1 cellular context compared by ENCODE assay signal in the genomic region with DNA sequence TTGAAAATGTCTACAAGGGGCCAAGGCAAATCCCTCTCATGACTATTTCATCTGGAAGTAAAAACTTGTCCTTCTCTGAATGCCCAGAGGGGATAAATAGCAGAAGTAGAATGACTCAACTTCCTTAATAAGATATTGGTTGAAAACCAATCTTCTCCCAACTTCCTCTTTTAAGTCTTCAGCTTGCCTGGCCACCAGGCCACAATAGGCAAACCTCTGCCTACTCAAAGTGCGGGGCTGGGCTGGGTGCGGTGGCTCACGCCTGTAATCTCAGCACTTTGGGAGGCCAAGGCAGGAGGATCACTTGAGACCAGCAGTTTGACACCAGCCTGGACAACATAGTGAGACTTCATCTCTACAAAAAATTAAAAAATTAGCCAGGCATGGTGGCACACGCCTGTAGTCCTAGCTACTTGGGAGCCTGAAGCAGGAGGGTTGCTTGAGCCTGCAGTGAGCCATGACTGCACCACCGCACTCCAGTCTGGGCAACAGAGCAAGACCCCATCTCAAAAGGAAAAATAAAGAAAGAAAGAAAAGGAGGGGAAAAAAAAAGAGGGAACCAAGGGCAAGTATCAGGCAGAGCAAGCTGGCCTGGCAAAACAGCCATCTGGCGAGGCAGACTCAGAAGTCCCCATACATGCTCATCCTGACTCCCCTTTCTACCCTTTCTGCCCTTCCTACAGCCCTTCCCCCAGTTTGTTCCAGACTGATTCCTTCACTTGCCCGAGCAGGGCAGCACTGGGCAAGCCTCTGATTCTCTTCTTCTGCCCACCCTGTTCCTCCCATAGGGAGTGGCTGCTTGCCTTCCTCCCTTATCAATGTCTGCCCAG.
TF ChIP-seq lines count a peak whose summit lies in the region.

No MANE protein-coding gene starts in this region.

TF ChIP-seq in GM23338, 12 proteins besides CTCF, POLR2A, EP300 and RAD21 (continued from another document):
- TF ChIP-seq, protein P1, sequence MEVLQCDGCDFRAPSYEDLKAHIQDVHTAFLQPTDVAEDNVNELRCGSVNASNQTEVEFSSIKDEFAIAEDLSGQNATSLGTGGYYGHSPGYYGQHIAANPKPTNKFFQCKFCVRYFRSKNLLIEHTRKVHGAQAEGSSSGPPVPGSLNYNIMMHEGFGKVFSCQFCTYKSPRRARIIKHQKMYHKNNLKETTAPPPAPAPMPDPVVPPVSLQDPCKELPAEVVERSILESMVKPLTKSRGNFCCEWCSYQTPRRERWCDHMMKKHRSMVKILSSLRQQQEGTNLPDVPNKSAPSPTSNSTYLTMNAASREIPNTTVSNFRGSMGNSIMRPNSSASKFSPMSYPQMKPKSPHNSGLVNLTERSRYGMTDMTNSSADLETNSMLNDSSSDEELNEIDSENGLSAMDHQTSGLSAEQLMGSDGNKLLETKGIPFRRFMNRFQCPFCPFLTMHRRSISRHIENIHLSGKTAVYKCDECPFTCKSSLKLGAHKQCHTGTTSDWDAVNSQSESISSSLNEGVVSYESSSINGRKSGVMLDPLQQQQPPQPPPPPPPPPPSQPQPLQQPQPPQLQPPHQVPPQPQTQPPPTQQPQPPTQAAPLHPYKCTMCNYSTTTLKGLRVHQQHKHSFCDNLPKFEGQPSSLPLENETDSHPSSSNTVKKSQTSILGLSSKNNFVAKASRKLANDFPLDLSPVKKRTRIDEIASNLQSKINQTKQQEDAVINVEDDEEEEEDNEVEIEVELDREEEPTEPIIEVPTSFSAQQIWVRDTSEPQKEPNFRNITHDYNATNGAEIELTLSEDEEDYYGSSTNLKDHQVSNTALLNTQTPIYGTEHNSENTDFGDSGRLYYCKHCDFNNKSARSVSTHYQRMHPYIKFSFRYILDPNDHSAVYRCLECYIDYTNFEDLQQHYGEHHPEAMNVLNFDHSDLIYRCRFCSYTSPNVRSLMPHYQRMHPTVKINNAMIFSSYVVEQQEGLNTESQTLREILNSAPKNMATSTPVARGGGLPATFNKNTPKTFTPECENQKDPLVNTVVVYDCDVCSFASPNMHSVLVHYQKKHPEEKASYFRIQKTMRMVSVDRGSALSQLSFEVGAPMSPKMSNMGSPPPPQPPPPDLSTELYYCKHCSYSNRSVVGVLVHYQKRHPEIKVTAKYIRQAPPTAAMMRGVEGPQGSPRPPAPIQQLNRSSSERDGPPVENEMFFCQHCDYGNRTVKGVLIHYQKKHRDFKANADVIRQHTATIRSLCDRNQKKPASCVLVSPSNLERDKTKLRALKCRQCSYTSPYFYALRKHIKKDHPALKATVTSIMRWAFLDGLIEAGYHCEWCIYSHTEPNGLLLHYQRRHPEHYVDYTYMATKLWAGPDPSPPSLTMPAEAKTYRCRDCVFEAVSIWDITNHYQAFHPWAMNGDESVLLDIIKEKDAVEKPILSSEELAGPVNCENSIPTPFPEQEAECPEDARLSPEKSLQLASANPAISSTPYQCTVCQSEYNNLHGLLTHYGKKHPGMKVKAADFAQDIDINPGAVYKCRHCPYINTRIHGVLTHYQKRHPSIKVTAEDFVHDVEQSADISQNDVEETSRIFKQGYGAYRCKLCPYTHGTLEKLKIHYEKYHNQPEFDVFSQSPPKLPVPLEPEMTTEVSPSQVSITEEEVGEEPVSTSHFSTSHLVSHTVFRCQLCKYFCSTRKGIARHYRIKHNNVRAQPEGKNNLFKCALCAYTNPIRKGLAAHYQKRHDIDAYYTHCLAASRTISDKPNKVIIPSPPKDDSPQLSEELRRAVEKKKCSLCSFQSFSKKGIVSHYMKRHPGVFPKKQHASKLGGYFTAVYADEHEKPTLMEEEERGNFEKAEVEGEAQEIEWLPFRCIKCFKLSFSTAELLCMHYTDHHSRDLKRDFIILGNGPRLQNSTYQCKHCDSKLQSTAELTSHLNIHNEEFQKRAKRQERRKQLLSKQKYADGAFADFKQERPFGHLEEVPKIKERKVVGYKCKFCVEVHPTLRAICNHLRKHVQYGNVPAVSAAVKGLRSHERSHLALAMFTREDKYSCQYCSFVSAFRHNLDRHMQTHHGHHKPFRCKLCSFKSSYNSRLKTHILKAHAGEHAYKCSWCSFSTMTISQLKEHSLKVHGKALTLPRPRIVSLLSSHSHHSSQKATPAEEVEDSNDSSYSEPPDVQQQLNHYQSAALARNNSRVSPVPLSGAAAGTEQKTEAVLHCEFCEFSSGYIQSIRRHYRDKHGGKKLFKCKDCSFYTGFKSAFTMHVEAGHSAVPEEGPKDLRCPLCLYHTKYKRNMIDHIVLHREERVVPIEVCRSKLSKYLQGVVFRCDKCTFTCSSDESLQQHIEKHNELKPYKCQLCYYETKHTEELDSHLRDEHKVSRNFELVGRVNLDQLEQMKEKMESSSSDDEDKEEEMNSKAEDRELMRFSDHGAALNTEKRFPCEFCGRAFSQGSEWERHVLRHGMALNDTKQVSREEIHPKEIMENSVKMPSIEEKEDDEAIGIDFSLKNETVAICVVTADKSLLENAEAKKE (CRISPR knock-in tag; IDR thresholded peaks at IDR 0.05) = no peak
- TF ChIP-seq, protein P2, sequence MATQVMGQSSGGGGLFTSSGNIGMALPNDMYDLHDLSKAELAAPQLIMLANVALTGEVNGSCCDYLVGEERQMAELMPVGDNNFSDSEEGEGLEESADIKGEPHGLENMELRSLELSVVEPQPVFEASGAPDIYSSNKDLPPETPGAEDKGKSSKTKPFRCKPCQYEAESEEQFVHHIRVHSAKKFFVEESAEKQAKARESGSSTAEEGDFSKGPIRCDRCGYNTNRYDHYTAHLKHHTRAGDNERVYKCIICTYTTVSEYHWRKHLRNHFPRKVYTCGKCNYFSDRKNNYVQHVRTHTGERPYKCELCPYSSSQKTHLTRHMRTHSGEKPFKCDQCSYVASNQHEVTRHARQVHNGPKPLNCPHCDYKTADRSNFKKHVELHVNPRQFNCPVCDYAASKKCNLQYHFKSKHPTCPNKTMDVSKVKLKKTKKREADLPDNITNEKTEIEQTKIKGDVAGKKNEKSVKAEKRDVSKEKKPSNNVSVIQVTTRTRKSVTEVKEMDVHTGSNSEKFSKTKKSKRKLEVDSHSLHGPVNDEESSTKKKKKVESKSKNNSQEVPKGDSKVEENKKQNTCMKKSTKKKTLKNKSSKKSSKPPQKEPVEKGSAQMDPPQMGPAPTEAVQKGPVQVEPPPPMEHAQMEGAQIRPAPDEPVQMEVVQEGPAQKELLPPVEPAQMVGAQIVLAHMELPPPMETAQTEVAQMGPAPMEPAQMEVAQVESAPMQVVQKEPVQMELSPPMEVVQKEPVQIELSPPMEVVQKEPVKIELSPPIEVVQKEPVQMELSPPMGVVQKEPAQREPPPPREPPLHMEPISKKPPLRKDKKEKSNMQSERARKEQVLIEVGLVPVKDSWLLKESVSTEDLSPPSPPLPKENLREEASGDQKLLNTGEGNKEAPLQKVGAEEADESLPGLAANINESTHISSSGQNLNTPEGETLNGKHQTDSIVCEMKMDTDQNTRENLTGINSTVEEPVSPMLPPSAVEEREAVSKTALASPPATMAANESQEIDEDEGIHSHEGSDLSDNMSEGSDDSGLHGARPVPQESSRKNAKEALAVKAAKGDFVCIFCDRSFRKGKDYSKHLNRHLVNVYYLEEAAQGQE (IDR thresholded peaks at IDR 0.05; ENCODE audit: unreplicated experiment) = no peak
- TF ChIP-seq, protein P3, sequence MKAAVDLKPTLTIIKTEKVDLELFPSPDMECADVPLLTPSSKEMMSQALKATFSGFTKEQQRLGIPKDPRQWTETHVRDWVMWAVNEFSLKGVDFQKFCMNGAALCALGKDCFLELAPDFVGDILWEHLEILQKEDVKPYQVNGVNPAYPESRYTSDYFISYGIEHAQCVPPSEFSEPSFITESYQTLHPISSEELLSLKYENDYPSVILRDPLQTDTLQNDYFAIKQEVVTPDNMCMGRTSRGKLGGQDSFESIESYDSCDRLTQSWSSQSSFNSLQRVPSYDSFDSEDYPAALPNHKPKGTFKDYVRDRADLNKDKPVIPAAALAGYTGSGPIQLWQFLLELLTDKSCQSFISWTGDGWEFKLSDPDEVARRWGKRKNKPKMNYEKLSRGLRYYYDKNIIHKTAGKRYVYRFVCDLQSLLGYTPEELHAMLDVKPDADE (IDR thresholded peaks at IDR 0.05) = no peak
- TF ChIP-seq EZH2 (IDR thresholded peaks at IDR 0.05; ENCODE audit: low read depth, unreplicated experiment) = no peak
- no peak for TF ChIP-seq CREB1 (CRISPR knock-in tag; IDR thresholded peaks at IDR 0.05; ENCODE audit: low read depth)
